In the genomic region with DNA sequence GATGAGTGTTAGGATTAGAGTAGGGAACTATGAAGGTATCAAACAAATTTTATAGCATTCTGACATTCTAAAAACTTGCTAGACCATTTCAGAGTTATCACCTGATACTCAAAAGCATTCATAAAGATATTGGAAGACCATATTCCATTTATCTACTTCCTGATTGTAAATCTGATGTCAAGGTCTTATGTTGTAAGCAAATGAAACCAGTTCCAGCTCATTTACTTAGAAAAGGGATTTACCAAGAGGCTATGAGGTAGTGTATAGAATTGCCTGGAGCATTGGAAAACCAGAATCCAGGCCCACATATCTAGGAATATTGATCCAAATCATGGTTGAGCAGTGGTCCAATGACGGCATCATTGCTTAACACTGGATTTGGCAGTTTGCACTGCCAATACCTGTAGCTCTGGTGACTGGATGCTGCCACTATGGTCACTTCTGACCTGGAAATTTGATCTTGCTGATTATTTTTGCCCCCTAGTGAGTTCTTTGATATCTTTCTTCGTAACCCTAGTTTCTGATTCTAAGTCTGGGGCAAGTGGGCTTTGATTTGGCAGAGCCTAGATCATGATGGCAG, we compare ENCODE assay signal across 17 cellular contexts. TPM values are rescaled to one million over a fixed set of nuclear protein-coding genes. Genes with fewer than 3 reads are reported as not detected.
"Had no signal": no experiment of that assay in that cellular context is flagged by ENCODE, and none has a peak within 500 bp of the region (broad histone marks: within the 10 kb centered on the region; RNA-seq: fewer than 3 reads in every experiment).

No MANE protein-coding gene starts in this region.

- H3K36me3 ChIP-seq: left lung, upper lobe of right lung had no signal

- H3K27ac Mint-ChIP-seq: endodermal cell had no signal

- H3K27me3 ChIP-seq: hepatocyte, left lung, upper lobe of right lung had no signal

- H2AFZ ChIP-seq: hepatocyte had no signal

- H3K9me3 ChIP-seq: left lung, upper lobe of right lung had no signal

- H3K4me3 Mint-ChIP-seq: endodermal cell, natural killer cell had no signal

- ATAC-seq: left lung; natural killer cell; right cardiac atrium; stimulated activated naive CD8-positive, alpha-beta T cell treated with anti-CD3 and anti-CD28 coated beads, Interleukin-15, Interleukin-2, amounts not matched to agents 100 U/mL and 50 U/mL, for 24 hours; upper lobe of right lung had no signal

- H3K27ac ChIP-seq: hepatocyte, left lung, upper lobe of right lung had no signal

- H3K9me3 Mint-ChIP-seq: natural killer cell had no signal

- H3K4me1 ChIP-seq: upper lobe of right lung had no signal

- H3K4me2 ChIP-seq: hepatocyte, smooth muscle cell had no signal

- DNase-seq: activated CD4-positive, alpha-beta T cell treated with anti-CD3 and anti-CD28 coated beads, Interleukin-2, amount 50 U/mL, for 1 hour; activated CD4-positive, CD25-positive, alpha-beta regulatory T cell; activated CD8-positive, alpha-beta memory T cell treated with anti-CD3 and anti-CD28 coated beads for 24 hours; activated naive CD4-positive, alpha-beta T cell treated with Interleukin-2 at 50 U/mL for 16 hours; dermis blood vessel endothelial cell; endodermal cell; islet precursor cell; left lung; mammary epithelial cell; natural killer cell; nucleus accumbens; right cardiac atrium; stimulated activated naive CD8-positive, alpha-beta T cell treated with anti-CD3 and anti-CD28 coated beads, Interleukin-15, Interleukin-2, amounts not matched to agents 100 U/mL and 50 U/mL, for 24 hours; T-helper 2 cell; upper lobe of right lung had no signal

- H3K4me3 ChIP-seq: hepatocyte, left lung, smooth muscle cell, upper lobe of right lung had no signal

- H3K4me1 Mint-ChIP-seq: endodermal cell had no signal

RNA-seq across cellular contexts. Expression of gene TIGD4, which starts 25.6 kb away (rescaled TPM):
- total RNA-seq: natural killer cell, upper lobe of right lung had no signal
